13 cellular contexts compared by ENCODE assay signal in the genomic region with DNA sequence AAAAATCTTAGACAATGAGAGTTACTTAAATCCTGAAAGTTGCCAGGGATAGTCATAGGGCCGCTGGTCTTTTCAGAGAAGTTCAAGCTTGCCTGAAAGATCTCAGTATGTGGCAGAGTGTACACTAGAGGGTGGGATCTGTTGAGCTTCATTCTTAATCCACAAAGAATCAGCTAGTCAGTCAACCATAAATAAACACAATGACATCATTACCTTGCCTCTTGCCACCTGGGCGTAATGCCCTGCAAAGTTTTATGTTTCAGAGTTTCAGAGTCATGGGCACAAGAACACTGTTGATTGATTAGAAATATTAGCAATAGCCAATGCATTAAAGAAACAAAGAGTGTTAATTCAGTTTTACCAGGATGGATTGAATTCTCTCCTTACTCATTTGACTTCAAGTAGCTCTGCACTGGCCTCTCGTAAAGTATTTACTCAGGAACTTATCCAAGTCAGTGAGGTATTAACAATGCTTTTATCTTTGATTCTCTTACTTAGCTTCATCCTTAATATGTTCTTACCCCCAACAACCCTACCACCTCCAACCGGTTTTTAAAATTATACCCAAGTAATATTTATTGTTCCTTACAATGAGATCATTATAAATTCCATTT. TPM values are rescaled to one million over a fixed set of nuclear protein-coding genes. Genes with fewer than 3 reads are reported as not detected.
DNase-seq lines count a peak whose midpoint lies in the region; ATAC-seq and TF ChIP-seq lines count a peak whose summit lies in the region.
"Had no signal": no experiment of that assay in that cellular context is flagged by ENCODE, and none has a peak within 500 bp of the region (broad histone marks: within the 10 kb centered on the region; RNA-seq: fewer than 3 reads in every experiment).

No MANE protein-coding gene starts in this region.

- H3K9ac ChIP-seq in HCT116 (ENCODE audit: low read length) (no peak overlapping the region), PC-3 (ENCODE audit: low read length) (no peak overlapping the region)

- WGBS in psoas muscle, 3 donors, result 33 to 55% (median 41%) methylated on average over 4 of the region's 4 CpGs

- peak overlapping the region; percentile 11; the same call in 1 of the 2 replicates for H3K27ac ChIP-seq in HCT116 (ENCODE audit: low read depth, low read length)
- H3K27ac ChIP-seq in PC-3 (ENCODE audit: low read length), result peak overlapping the region; percentile 33
- H3K27ac ChIP-seq in psoas muscle, result peak overlapping the region; percentile 46
- H3K27ac ChIP-seq: cardiac muscle cell had no signal

- no peaks in the 10 kb centered on the region for H3K27me3 ChIP-seq in HCT116 (ENCODE audit: insufficient read depth, low read length)
- H3K27me3 ChIP-seq in PC-3 (ENCODE audit: low read length), result no peaks in the 10 kb centered on the region
- H3K27me3 ChIP-seq in psoas muscle (ENCODE audit: insufficient read depth in 3 of 3, low read length in 2 of 3), result no peaks in the 10 kb centered on the region
- H3K27me3 ChIP-seq: cardiac muscle cell had no signal

- CTCF ChIA-PET in HCT116 (lab: Charles Lee) (interaction anchor here (0.6 to 1.6 kb wide), 2 partner anchors 30 to 45 kb away, joined by 3 to 6 read pairs; no protein-coding TSS in a partner anchor), PC-3 (lab: Charles Lee) (interaction anchor here (0.6 kb wide), 1 partner anchor 24 kb away, joined by 3 read pairs; no protein-coding TSS in a partner anchor)

- no peaks in the 10 kb centered on the region for H3K36me3 ChIP-seq in HCT116 (ENCODE audit: control insufficient read depth in 1 of 2, insufficient read depth in 2 of 2, low read length in 2 of 2)
- H3K36me3 ChIP-seq in PC-3 (ENCODE audit: low read depth, low read length), result no peaks in the 10 kb centered on the region
- no peaks in the 10 kb centered on the region for H3K36me3 ChIP-seq in psoas muscle (ENCODE audit: insufficient read depth in 1 of 2, low read depth in 1 of 2)
- H3K36me3 ChIP-seq: cardiac muscle cell had no signal

- POLR2A ChIA-PET in HCT116 (lab: Charles Lee), result interaction anchor here (1.1 to 1.8 kb wide), 6 partner anchors 10 to 39 kb away, joined by 3 to 12 read pairs (median 8); a partner anchor contains a TSS
- POLR2A ChIA-PET in PC-3 (lab: Charles Lee; ENCODE audit: unreplicated experiment), result interaction anchor here (0.6 kb wide), 1 partner anchor 21 kb away, joined by 10 read pairs; no protein-coding TSS in a partner anchor

- peaks cover 35 to 40% of the 10 kb centered on the region in 2 experiments for H3K4me1 ChIP-seq in HCT116 (ENCODE audit: control insufficient read depth in 1 of 2, insufficient read depth in 2 of 2, low read length in 2 of 2)
- H3K4me1 ChIP-seq in PC-3 (ENCODE audit: insufficient read depth, low read length), result peaks cover 45% of the 10 kb centered on the region
- peaks cover 17% of the 10 kb centered on the region for H3K4me1 ChIP-seq in psoas muscle

- H3K9me3 ChIP-seq in HCT116 (ENCODE audit: control insufficient read depth in 1 of 2, insufficient read depth in 1 of 2, low read depth in 1 of 2, low read length in 2 of 2) (no peaks in the 10 kb centered on the region), PC-3 (ENCODE audit: low read length) (no peaks in the 10 kb centered on the region), psoas muscle (no peaks in the 10 kb centered on the region)

- ATAC-seq in HCT116, result peak; percentile 79
- peak; percentile 55 for ATAC-seq in PC-3
- peak; percentile 70 to 95 (median 87) for ATAC-seq in psoas muscle
- ATAC-seq in HG03045 (IDR thresholded peaks at IDR 0.05; ENCODE audit: unreplicated experiment), result no peak
- no peak for ATAC-seq in HG02973 (IDR thresholded peaks at IDR 0.05; ENCODE audit: unreplicated experiment)
- ATAC-seq in GM19023 (IDR thresholded peaks at IDR 0.05; ENCODE audit: unreplicated experiment), result no peak
- ATAC-seq: activated T-cell treated with anti-CD3 and anti-CD28 coated beads, Interleukin-2, amount 50 U/mL, for 72 hours had no signal

- DNase-seq in HCT116 (ENCODE audit: low read depth, low spot score), result no peak
- DNase-seq in PC-3, result peak; percentile 68
- DNase-seq in fibroblast of the aortic adventitia (ENCODE audit: low read depth), result peak; percentile 43
- no peak for DNase-seq in psoas muscle
- no peak for DNase-seq in DMS153 (lab: John Stamatoyannopoulos, UW)
- DNase-seq: activated B cell treated with CpG ODN at 0.5 μM for 24 hours; activated T-cell treated with anti-CD3 and anti-CD28 coated beads, Interleukin-2, amount 50 U/mL, for 72 hours; CD4-positive, CD25-positive, alpha-beta regulatory T cell; SHP77 had no signal

- intact Hi-C loops in HCT116 (cut with micrococcal nuclease) (no loop called here), PC-3 (cut with micrococcal nuclease) (no loop called here), psoas muscle (cut with DNase I) (no loop called here)

- TF ChIP-seq POLR2A in HCT116 (IDR thresholded peaks at IDR 0.05; ENCODE audit: borderline replicate concordance, extremely low read depth, insufficient read depth, insufficient read length), result no peak

- H3K79me2 ChIP-seq in HCT116 (ENCODE audit: insufficient read depth, low read length), result no peaks in the 10 kb centered on the region
- no peaks in the 10 kb centered on the region for H3K79me2 ChIP-seq in PC-3 (ENCODE audit: low read length)

- H3F3A ChIP-seq in PC-3 (ENCODE audit: low read length, unreplicated experiment), result no peaks in the 10 kb centered on the region

- TF ChIP-seq RAD21 in HCT116 (IDR thresholded peaks at IDR 0.05; ENCODE audit: low read depth), result peak; percentile 22; the same call in 1 of the 2 replicates

- no peak for TF ChIP-seq CTCF in HCT116 (IDR thresholded peaks at IDR 0.05 in 2 of 3, conservative IDR thresholded peaks at IDR 0.05 in 1 of 3; ENCODE audit: borderline replicate concordance in 1 of 3, insufficient read depth in 1 of 3, low read depth in 2 of 3, low read length in 2 of 3)
- TF ChIP-seq CTCF in PC-3 (conservative IDR thresholded peaks at IDR 0.05; ENCODE audit: low read depth, low read length), result 0 out of 2 replicates have a peak, but pooled peaks have one; percentile 17
- no peak for TF ChIP-seq CTCF in fibroblast of the aortic adventitia (IDR thresholded peaks at IDR 0.05; ENCODE audit: insufficient read depth, low read length)
- peak; percentile 19 for TF ChIP-seq CTCF in psoas muscle (IDR thresholded peaks at IDR 0.05)

- H2AFZ ChIP-seq in HCT116 (ENCODE audit: low read depth, low read length, poor library complexity, severe bottlenecking), result peak overlapping the region; percentile 95
- H2AFZ ChIP-seq in PC-3 (ENCODE audit: low read length), result 0 out of 2 replicates have a peak overlapping the region, but pooled peaks have one; percentile 2

- H4K20me1 ChIP-seq in HCT116 (ENCODE audit: insufficient read depth) (no peaks in the 10 kb centered on the region), PC-3 (ENCODE audit: low read length) (no peaks in the 10 kb centered on the region)

- H3K9me2 ChIP-seq in HCT116 (ENCODE audit: insufficient read depth) (no peaks in the 10 kb centered on the region; the same call in 1 of the 2 replicates), PC-3 (replicated peaks; ENCODE audit: low read length) (no peaks in the 10 kb centered on the region)

- RAD21 ChIA-PET in HCT116 (lab: Charles Lee; ENCODE audit: low non-redundant PET in 1 of 2, low total read pairs in 2 of 2, uncharacterized antibody in 2 of 2, unreplicated experiment in 2 of 2), result interaction anchor here in 1 of 2 experiments (0.8 to 1.1 kb wide), 2 partner anchors 30 to 40 kb away, joined by 3 read pairs; no protein-coding TSS in a partner anchor

- peak overlapping the region; percentile 52 for H3K4me2 ChIP-seq in HCT116 (ENCODE audit: low read length)
- peak overlapping the region; percentile 48 for H3K4me2 ChIP-seq in PC-3 (ENCODE audit: low read length)

- H3K4me3 ChIP-seq in HCT116 (replicated peaks in 1 of 2; ENCODE audit: low read depth in 1 of 2, low read length in 2 of 2) (peak overlapping the region in 1 of 2 experiments; percentile 8; a peak in 1 of 4 replicates), PC-3 (ENCODE audit: low read length) (no peak overlapping the region), fibroblast of the aortic adventitia (ENCODE audit: low read depth, low read length) (no peak overlapping the region), psoas muscle (peak overlapping the region; percentile 2)
- H3K4me3 ChIP-seq: cardiac muscle cell had no signal

- BruUV-seq in HCT116 (replicated peaks; lab: Mats Ljungman, UMichigan), result no TSS peak
- no TSS peak for BruUV-seq in PC-3 (replicated peaks; lab: Mats Ljungman, UMichigan)

TF ChIP-seq in HCT116, 20 proteins besides CTCF, POLR2A, EP300 and RAD21 (continues in another document):
- TF ChIP-seq, protein P1, sequence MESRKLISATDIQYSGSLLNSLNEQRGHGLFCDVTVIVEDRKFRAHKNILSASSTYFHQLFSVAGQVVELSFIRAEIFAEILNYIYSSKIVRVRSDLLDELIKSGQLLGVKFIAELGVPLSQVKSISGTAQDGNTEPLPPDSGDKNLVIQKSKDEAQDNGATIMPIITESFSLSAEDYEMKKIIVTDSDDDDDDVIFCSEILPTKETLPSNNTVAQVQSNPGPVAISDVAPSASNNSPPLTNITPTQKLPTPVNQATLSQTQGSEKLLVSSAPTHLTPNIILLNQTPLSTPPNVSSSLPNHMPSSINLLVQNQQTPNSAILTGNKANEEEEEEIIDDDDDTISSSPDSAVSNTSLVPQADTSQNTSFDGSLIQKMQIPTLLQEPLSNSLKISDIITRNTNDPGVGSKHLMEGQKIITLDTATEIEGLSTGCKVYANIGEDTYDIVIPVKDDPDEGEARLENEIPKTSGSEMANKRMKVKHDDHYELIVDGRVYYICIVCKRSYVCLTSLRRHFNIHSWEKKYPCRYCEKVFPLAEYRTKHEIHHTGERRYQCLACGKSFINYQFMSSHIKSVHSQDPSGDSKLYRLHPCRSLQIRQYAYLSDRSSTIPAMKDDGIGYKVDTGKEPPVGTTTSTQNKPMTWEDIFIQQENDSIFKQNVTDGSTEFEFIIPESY (IDR thresholded peaks at IDR 0.05; ENCODE audit: extremely low read depth, insufficient replicate concordance, low read length), result no peak
- no peak for TF ChIP-seq CBX3 (IDR thresholded peaks at IDR 0.05; ENCODE audit: low read depth)
- TF ChIP-seq SP1 (IDR thresholded peaks at IDR 0.05; ENCODE audit: low read depth), result peak; percentile 32; the same call in 1 of the 2 replicates

RNA-seq across cellular contexts. Expression of a gene that starts 14.3 kb away (rescaled TPM):
- 486 TPM for total RNA-seq in HCT116 (2021; ENCODE audit: unreplicated experiment)
- 380 and 384 TPM in 2 replicates for polyA plus RNA-seq in HCT116 (2012)
- total RNA-seq in PC-3 (2014; rRNA removed), result 176 and 192 TPM in 2 replicates
- 923 and 1,627 TPM in 2 replicates for total RNA-seq in fibroblast of the aortic adventitia (ENCODE audit: low replicate concordance)
- total RNA-seq in psoas muscle, result 10 to 100 TPM; 20.7 to 29.5 (median 25.6) TPM
- polyA plus RNA-seq in psoas muscle, result 10 to 100 TPM; 23.9 to 60.8 (median 33.8) TPM

Comparison
In these comparisons a context has a peak if more than half of its experiments do, and no peak if none do; other contexts are left out.
1. ATAC-seq: peak in HCT116 (single experiment), PC-3 (single experiment) and psoas muscle (4 of 4); none in HG03045 (single experiment), HG02973 (single experiment) and GM19023 (single experiment).
2. DNase-seq: peak in PC-3 (single experiment) and fibroblast of the aortic adventitia (single experiment); none in HCT116 (single experiment), psoas muscle (0 of 2) and DMS153 (single experiment).
3. CTCF ChIP-seq: peak in PC-3 (single experiment) and psoas muscle (single experiment); none in HCT116 (0 of 3) and fibroblast of the aortic adventitia (single experiment).
4. Peak in every context shown above with its lines, with median percentiles within 50 percentile points of each other: H3K27ac ChIP-seq.